ENCODE assay signal across 12 cellular contexts in the genomic region with DNA sequence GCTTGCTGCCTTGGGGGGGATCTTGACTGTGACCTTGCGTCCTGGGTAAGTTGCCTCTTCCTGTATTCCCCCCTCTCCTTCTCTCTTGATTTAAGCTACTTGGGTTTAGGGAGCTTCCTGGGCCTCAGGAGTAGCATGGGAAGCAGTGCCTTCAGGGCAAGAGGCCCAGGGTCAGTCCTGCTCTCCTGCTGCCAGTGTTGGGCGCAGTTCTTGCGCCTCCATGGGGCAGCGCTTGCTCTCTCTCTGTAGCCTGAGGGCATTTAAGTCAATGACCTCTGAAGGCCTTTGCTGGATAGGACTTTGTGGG.
DNase-seq lines count a peak whose midpoint lies in the region; ATAC-seq and TF ChIP-seq lines count a peak whose summit lies in the region.
"Had no signal": no experiment of that assay in that cellular context is flagged by ENCODE, and none has a peak within 500 bp of the region (broad histone marks: within the 10 kb centered on the region; RNA-seq: fewer than 3 reads in every experiment).

No MANE protein-coding gene starts in this region.

- no peaks in the 10 kb centered on the region for H3K9me3 ChIP-seq in lower lobe of right lung

- H3K4me1 ChIP-seq in lower lobe of right lung = peaks cover 42% of the 10 kb centered on the region

- H3K27me3 ChIP-seq in lower lobe of right lung (ENCODE audit: low read depth) = no peaks in the 10 kb centered on the region

- peak overlapping the region; percentile 88 for H3K27ac Mint-ChIP-seq in T-helper 2 cell treated with Interferon-gamma antibody and Interleukin-4, amounts not matched to agents 5 μg/mL and 100 μg/mL, for 36 hours

- H3K27ac ChIP-seq in angular gyrus (ENCODE audit: low read depth, low read length) (peak overlapping the region; percentile 7), lower lobe of right lung (peak overlapping the region; percentile 80), substantia nigra (ENCODE audit: low read depth, low read length, poor library complexity, severe bottlenecking) (peak overlapping the region; percentile 56)
- H3K27ac ChIP-seq: WERI-Rb-1 had no signal

- no peaks in the 10 kb centered on the region for H3K36me3 ChIP-seq in lower lobe of right lung
- H3K36me3 ChIP-seq: WERI-Rb-1 had no signal

- no peaks in the 10 kb centered on the region for H3K9me3 Mint-ChIP-seq in T-helper 2 cell treated with Interferon-gamma antibody and Interleukin-4, amounts not matched to agents 5 μg/mL and 100 μg/mL, for 36 hours

- H3K27me3 Mint-ChIP-seq in T-helper 2 cell treated with Interferon-gamma antibody and Interleukin-4, amounts not matched to agents 5 μg/mL and 100 μg/mL, for 36 hours (ENCODE audit: low read depth) = no peaks in the 10 kb centered on the region

- peaks cover 41% of the 10 kb centered on the region for H3K4me1 Mint-ChIP-seq in T-helper 2 cell treated with Interferon-gamma antibody and Interleukin-4, amounts not matched to agents 5 μg/mL and 100 μg/mL, for 36 hours (ENCODE audit: low read depth)

- H3K4me3 ChIP-seq in lower lobe of right lung = peak overlapping the region; percentile 37

- no peaks in the 10 kb centered on the region for H3K36me3 Mint-ChIP-seq in T-helper 2 cell treated with Interferon-gamma antibody and Interleukin-4, amounts not matched to agents 5 μg/mL and 100 μg/mL, for 36 hours (ENCODE audit: low read depth)

- intact Hi-C loops in lower lobe of right lung (cut with DNase I) = no loop called here

- ATAC-seq in lower lobe of right lung (no peak), HG02642 (IDR thresholded peaks at IDR 0.05; ENCODE audit: poor library complexity, unreplicated experiment) (no peak)

- peak overlapping the region; percentile 78 for H3K4me3 Mint-ChIP-seq in T-helper 2 cell treated with Interferon-gamma antibody and Interleukin-4, amounts not matched to agents 5 μg/mL and 100 μg/mL, for 36 hours

- no peak for DNase-seq in T-helper 2 cell treated with Interferon-gamma antibody and Interleukin-4, amounts not matched to agents 5 μg/mL and 100 μg/mL, for 36 hours (ENCODE audit: low spot score)
- DNase-seq in T-helper 2 cell = no peak
- DNase-seq in lower lobe of right lung = no peak
- DNase-seq in substantia nigra (lab: John Stamatoyannopoulos, UW) = no peak
- no peak for DNase-seq in NCI-H1694 treated with DMSO at 0.1 percent for 48 hours (lab: John Stamatoyannopoulos, UW)
- DNase-seq in NCI-H2227 (lab: John Stamatoyannopoulos, UW; ENCODE audit: unreplicated experiment) = no peak
- DNase-seq: 8988T, mammary epithelial cell, NCI-H69, WERI-Rb-1 had no signal

- no peak for TF ChIP-seq CTCF in lower lobe of right lung (IDR thresholded peaks at IDR 0.05)

Comparison
In these comparisons a context has a peak if more than half of its experiments do, and no peak if none do; other contexts are left out.
1. H3K27ac ChIP-seq: peak in every context shown above with its lines; median percentile 80 in lower lobe of right lung; 56 in substantia nigra; 7 in angular gyrus.